11 cellular contexts compared by ENCODE assay signal in the genomic region with DNA sequence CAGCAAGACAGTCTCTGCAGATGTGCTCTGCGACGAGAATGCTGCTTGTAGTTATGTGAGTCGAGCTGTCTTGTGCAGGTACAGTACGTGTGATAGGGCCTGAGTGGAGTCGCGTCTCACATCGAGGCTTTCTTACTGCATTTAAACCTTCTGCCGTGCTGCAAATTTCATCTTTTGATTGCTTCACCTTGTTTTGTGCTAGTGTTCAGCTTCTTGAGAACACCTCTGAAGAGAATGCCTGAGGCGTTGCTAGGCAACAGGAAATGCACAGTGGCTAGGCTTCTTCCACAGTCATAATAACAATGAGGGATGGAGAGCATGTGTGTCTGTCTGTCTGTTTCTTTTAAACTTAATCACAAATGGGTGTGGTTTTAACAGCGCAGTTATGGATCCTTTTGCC. TPM values are rescaled to one million over a fixed set of nuclear protein-coding genes. Genes with fewer than 3 reads are reported as not detected.
DNase-seq lines count a peak whose midpoint lies in the region; ATAC-seq, FAIRE-seq and TF ChIP-seq lines count a peak whose summit lies in the region.
"Had no signal": no experiment of that assay in that cellular context is flagged by ENCODE, and none has a peak within 500 bp of the region (broad histone marks: within the 10 kb centered on the region; RNA-seq: fewer than 3 reads in every experiment).

No MANE protein-coding gene starts in this region.

- peaks cover 24% of the 10 kb centered on the region for H3K36me3 ChIP-seq in CD4-positive, CD25-positive, alpha-beta regulatory T cell (ENCODE audit: control insufficient read depth, insufficient read depth, low read length)
- H3K36me3 ChIP-seq in bronchial epithelial cell (ENCODE audit: control insufficient read depth, insufficient read depth, low read length) = peaks cover 4% of the 10 kb centered on the region
- peaks cover 4 to 14% of the 10 kb centered on the region in 2 experiments for H3K36me3 ChIP-seq in SK-N-SH (replicated peaks in 1 of 2; ENCODE audit: control insufficient read depth in 1 of 2, insufficient read depth in 2 of 2, low read length in 1 of 2)

- H3K4me3 ChIP-seq in CD4-positive, CD25-positive, alpha-beta regulatory T cell (ENCODE audit: low read depth, low read length) = no peak overlapping the region
- no peak overlapping the region for H3K4me3 ChIP-seq in HFF-Myc (replicated peaks; ENCODE audit: low read depth, low read length)
- H3K4me3 ChIP-seq in bronchial epithelial cell (ENCODE audit: low read depth, low read length) = no peak overlapping the region
- H3K4me3 ChIP-seq in SK-N-SH (ENCODE audit: low read depth in 2 of 2, low read length in 1 of 2) = no peak overlapping the region
- H3K4me3 ChIP-seq: lower lobe of right lung, tibial nerve had no signal

- POLR2A ChIA-PET in SK-N-SH (lab: Yijun Ruan, JAX) = no interaction called here

- no peaks in the 10 kb centered on the region for H3K27me3 ChIP-seq in CD4-positive, CD25-positive, alpha-beta regulatory T cell (ENCODE audit: control insufficient read depth, insufficient read depth, low read length)
- H3K27me3 ChIP-seq in bronchial epithelial cell (ENCODE audit: control insufficient read depth, insufficient read depth, low read length) (no peaks in the 10 kb centered on the region), SK-N-SH (ENCODE audit: insufficient read depth) (no peaks in the 10 kb centered on the region)
- H3K27me3 ChIP-seq: tibial nerve had no signal

- no peak overlapping the region for H3K27ac ChIP-seq in CD4-positive, CD25-positive, alpha-beta regulatory T cell (ENCODE audit: insufficient read depth, low read length, poor library complexity, severe bottlenecking)
- H3K27ac ChIP-seq in SK-N-SH (ENCODE audit: low read depth in 2 of 2, low read length in 1 of 2) = no peak overlapping the region; a peak in 1 of 4 replicates
- H3K27ac ChIP-seq: lower lobe of right lung had no signal

- no peak overlapping the region for H3K9ac ChIP-seq in SK-N-SH

- no peak overlapping the region for H3K4me3 Mint-ChIP-seq in CD4-positive, CD25-positive, alpha-beta regulatory T cell
- no peak overlapping the region for H3K4me3 Mint-ChIP-seq in mesothelial cell of epicardium

- no peaks in the 10 kb centered on the region for H3K27me3 Mint-ChIP-seq in CD4-positive, CD25-positive, alpha-beta regulatory T cell
- no peaks in the 10 kb centered on the region for H3K27me3 Mint-ChIP-seq in mesothelial cell of epicardium (ENCODE audit: low read depth)

- TF ChIP-seq CTCF in HFF-Myc (IDR thresholded peaks at IDR 0.05; ENCODE audit: low read depth, low read length, missing control alignments) = no peak
- TF ChIP-seq CTCF in bronchial epithelial cell (IDR thresholded peaks at IDR 0.05; ENCODE audit: insufficient read depth, low read length, severe bottlenecking) = no peak
- TF ChIP-seq CTCF in mesothelial cell of epicardium (IDR thresholded peaks at IDR 0.05; ENCODE audit: unreplicated experiment) = no peak
- TF ChIP-seq CTCF in SK-N-SH (IDR thresholded peaks at IDR 0.05) = no peak

- no peak overlapping the region for H3K4me2 ChIP-seq in SK-N-SH

- no peak for FAIRE-seq in bronchial epithelial cell (lab: Jason Lieb, UNC)

- CTCF ChIA-PET in SK-N-SH (lab: Yijun Ruan, JAX) = interaction anchor here (1.2 kb wide), 1 partner anchor 12 kb away, joined by 3 read pairs; no protein-coding TSS in a partner anchor

- TF ChIP-seq EP300 in SK-N-SH (IDR thresholded peaks at IDR 0.05; ENCODE audit: borderline replicate concordance in 1 of 2, low read depth in 1 of 2, low read length in 1 of 2) = no peak

- peak overlapping the region in 2 of 3 donors; percentile 26 to 83 for H3K27ac Mint-ChIP-seq in CD4-positive, CD25-positive, alpha-beta regulatory T cell
- H3K27ac Mint-ChIP-seq in mesothelial cell of epicardium = peak overlapping the region; percentile 27

- H3K4me1 Mint-ChIP-seq in CD4-positive, CD25-positive, alpha-beta regulatory T cell = peaks cover 20 to 83% (median 66%) of the 10 kb centered on the region in 4 donors
- peaks cover 64% of the 10 kb centered on the region for H3K4me1 Mint-ChIP-seq in mesothelial cell of epicardium

- peak in 2 of 3 donors; percentile 23 to 52 for DNase-seq in CD4-positive, CD25-positive, alpha-beta regulatory T cell
- DNase-seq in HFF-Myc (ENCODE audit: extremely low read depth, low read depth) (peak; percentile 55), bronchial epithelial cell (ENCODE audit: low read depth) (peak; percentile 91), mesothelial cell of epicardium (ENCODE audit: low spot score in 2 of 2, unreplicated experiment in 2 of 2) (no peak), SK-N-SH (no peak), NCI-H2171 treated with DMSO at 0.1 percent for 48 hours (lab: John Stamatoyannopoulos, UW) (no peak), pons (ENCODE audit: low spot score) (no peak)
- DNase-seq: effector memory CD4-positive, alpha-beta T cell; lower lobe of right lung had no signal

- peaks cover 28% of the 10 kb centered on the region for H3K4me1 ChIP-seq in CD4-positive, CD25-positive, alpha-beta regulatory T cell (ENCODE audit: control insufficient read depth, insufficient read depth, low read length, poor library complexity, severe bottlenecking)
- peaks cover 22 to 40% of the 10 kb centered on the region in 2 experiments for H3K4me1 ChIP-seq in SK-N-SH (ENCODE audit: control insufficient read depth in 1 of 2, insufficient read depth in 2 of 2, low read depth in 1 of 2, low read length in 1 of 2)

- peaks cover 22% of the 10 kb centered on the region for H3K36me3 Mint-ChIP-seq in CD4-positive, CD25-positive, alpha-beta regulatory T cell
- H3K36me3 Mint-ChIP-seq in mesothelial cell of epicardium = peaks cover 18% of the 10 kb centered on the region

- 97% methylated on average over 10 of the region's 10 CpGs for WGBS in SK-N-SH (ENCODE audit: low lambda C conversion rate)

- H3K9me3 Mint-ChIP-seq in CD4-positive, CD25-positive, alpha-beta regulatory T cell = no peaks in the 10 kb centered on the region
- peaks cover 6% of the 10 kb centered on the region for H3K9me3 Mint-ChIP-seq in mesothelial cell of epicardium

- H4K20me1 ChIP-seq in SK-N-SH (ENCODE audit: insufficient read depth) = no peaks in the 10 kb centered on the region

- peaks cover 58% of the 10 kb centered on the region for H3K79me2 ChIP-seq in SK-N-SH (ENCODE audit: insufficient read depth)

- H3K9me3 ChIP-seq in CD4-positive, CD25-positive, alpha-beta regulatory T cell (ENCODE audit: control insufficient read depth in 2 of 2, low read length in 2 of 2) = no peaks in the 10 kb centered on the region
- H3K9me3 ChIP-seq in SK-N-SH = no peaks in the 10 kb centered on the region
- H3K9me3 ChIP-seq: lower lobe of right lung, tibial nerve had no signal

- no peak for ATAC-seq in CD4-positive, CD25-positive, alpha-beta regulatory T cell (ENCODE audit: low read depth in 2 of 2)
- no peak for ATAC-seq in GM21786 (IDR thresholded peaks at IDR 0.05; ENCODE audit: unreplicated experiment)
- ATAC-seq: lower lobe of right lung had no signal

- H3K9me2 ChIP-seq in SK-N-SH = no peaks in the 10 kb centered on the region

- peaks cover 16% of the 10 kb centered on the region for H3F3A ChIP-seq in SK-N-SH (replicated peaks; ENCODE audit: insufficient read depth)

- TF ChIP-seq RAD21 in SK-N-SH (IDR thresholded peaks at IDR 0.05; ENCODE audit: low read length) = no peak

- H2AFZ ChIP-seq in SK-N-SH (ENCODE audit: low read depth) = no peak overlapping the region

TF ChIP-seq in SK-N-SH, 30 proteins besides CTCF, POLR2A, EP300 and RAD21:
- TF ChIP-seq MXI1 (IDR thresholded peaks at IDR 0.05; ENCODE audit: low read depth, low read length) = no peak
- no peak for TF ChIP-seq RFX5 (IDR thresholded peaks at IDR 0.05; ENCODE audit: low read length)
- TF ChIP-seq TEAD4 (IDR thresholded peaks at IDR 0.05; ENCODE audit: borderline replicate concordance, insufficient read depth) = no peak
- no peak for TF ChIP-seq FOSL2 (IDR thresholded peaks at IDR 0.05; ENCODE audit: borderline replicate concordance, low read depth)
- TF ChIP-seq ELF1 (IDR thresholded peaks at IDR 0.05) = no peak
- no peak for TF ChIP-seq TAF1 (IDR thresholded peaks at IDR 0.05; ENCODE audit: borderline replicate concordance, low read depth, low read length)
- TF ChIP-seq SMC3 (IDR thresholded peaks at IDR 0.05; ENCODE audit: low read depth, low read length) = no peak
- no peak for TF ChIP-seq GABPA (IDR thresholded peaks at IDR 0.05; ENCODE audit: low read depth)
- TF ChIP-seq, protein P1, sequence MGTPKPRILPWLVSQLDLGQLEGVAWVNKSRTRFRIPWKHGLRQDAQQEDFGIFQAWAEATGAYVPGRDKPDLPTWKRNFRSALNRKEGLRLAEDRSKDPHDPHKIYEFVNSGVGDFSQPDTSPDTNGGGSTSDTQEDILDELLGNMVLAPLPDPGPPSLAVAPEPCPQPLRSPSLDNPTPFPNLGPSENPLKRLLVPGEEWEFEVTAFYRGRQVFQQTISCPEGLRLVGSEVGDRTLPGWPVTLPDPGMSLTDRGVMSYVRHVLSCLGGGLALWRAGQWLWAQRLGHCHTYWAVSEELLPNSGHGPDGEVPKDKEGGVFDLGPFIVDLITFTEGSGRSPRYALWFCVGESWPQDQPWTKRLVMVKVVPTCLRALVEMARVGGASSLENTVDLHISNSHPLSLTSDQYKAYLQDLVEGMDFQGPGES (IDR thresholded peaks at IDR 0.05; ENCODE audit: low read depth, low read length) = no peak

RNA-seq across cellular contexts. Expression of a gene that starts 52.9 kb away (rescaled TPM):
- 34.9 TPM for total RNA-seq in CD4-positive, CD25-positive, alpha-beta regulatory T cell
- polyA plus RNA-seq in CD4-positive, CD25-positive, alpha-beta regulatory T cell = 100 to 1,000 TPM; 160 to 203 (median 187) TPM
- total RNA-seq in bronchial epithelial cell (12.0 and 14.2 TPM in 2 replicates), mesothelial cell of epicardium (129 to 135 TPM (median 134 TPM) in 3 replicates)
- polyA plus RNA-seq in SK-N-SH (2012; rRNA removed) = 26.8 and 69.2 TPM in 2 replicates
- polyA plus RNA-seq in SK-N-SH (2012; cell fraction: cytosol; rRNA removed) = 69.5 and 89.7 TPM in 2 replicates
- polyA plus RNA-seq in SK-N-SH (2012; cell fraction: nucleus; rRNA removed) = 37.7 and 46.6 TPM in 2 replicates

RNA-seq across cellular contexts. Expression of a gene that starts 52.9 kb away (rescaled TPM):
- 13.7 TPM for total RNA-seq in CD4-positive, CD25-positive, alpha-beta regulatory T cell
- 1 to 10 TPM; 1.0 to 2.4 (median 1.9) TPM for polyA plus RNA-seq in CD4-positive, CD25-positive, alpha-beta regulatory T cell
- total RNA-seq in bronchial epithelial cell (24.1 and 34.0 TPM in 2 replicates), mesothelial cell of epicardium (53.9 to 56.8 TPM (median 54.9 TPM) in 3 replicates)
- 3.0 and 3.2 TPM in 2 replicates for polyA plus RNA-seq in SK-N-SH (2012; rRNA removed)
- polyA plus RNA-seq in SK-N-SH (2012; cell fraction: cytosol; rRNA removed) = 4.1 TPM in 2 replicates
- 2.9 and 6.9 TPM in 2 replicates for polyA plus RNA-seq in SK-N-SH (2012; cell fraction: nucleus; rRNA removed)

Comparison
In these comparisons a context has a peak if more than half of its experiments do, and no peak if none do; other contexts are left out.
1. DNase-seq: peak in CD4-positive, CD25-positive, alpha-beta regulatory T cell (2 of 3), HFF-Myc (single experiment) and bronchial epithelial cell (single experiment); none in mesothelial cell of epicardium (0 of 2), SK-N-SH (single experiment), NCI-H2171 treated with DMSO at 0.1 percent for 48 hours (single experiment) and pons (single experiment).